Comparison of ENCODE assay signal across 18 cellular contexts in genomic region chr9:130018260-130018659, GRCh38. TPM values are rescaled to one million over a fixed set of nuclear protein-coding genes. Genes with fewer than 3 reads are reported as not detected.
DNase-seq lines count a peak whose midpoint lies in the region; ATAC-seq lines count a peak whose summit lies in the region.
"Had no signal": no experiment of that assay in that cellular context is flagged by ENCODE, and none has a peak within 500 bp of the region (broad histone marks: within the 10 kb centered on the region; RNA-seq: fewer than 3 reads in every experiment).

No MANE protein-coding gene starts in this region.

- H3K27ac Mint-ChIP-seq in activated naive CD4-positive, alpha-beta T cell treated with anti-CD3 and anti-CD28 coated beads, Interleukin-2, amount 50 U/mL, for 24 hours: peak overlapping the region; percentile 77
- H3K27ac Mint-ChIP-seq in activated naive CD4-positive, alpha-beta T cell treated with anti-CD3 and anti-CD28 coated beads, Interleukin-2, amount 10 ng/mL, durations not matched to agents 7 days and 5 days: no peak overlapping the region
- H3K27ac Mint-ChIP-seq in activated CD4-positive, alpha-beta memory T cell treated with anti-CD3 and anti-CD28 coated beads for 36 hours: peak overlapping the region; percentile 76

- H3K9me3 Mint-ChIP-seq in activated naive CD4-positive, alpha-beta T cell treated with anti-CD3 and anti-CD28 coated beads, Interleukin-2, amount 50 U/mL, for 24 hours: no peaks in the 10 kb centered on the region
- peaks cover 7% of the 10 kb centered on the region for H3K9me3 Mint-ChIP-seq in activated naive CD4-positive, alpha-beta T cell treated with anti-CD3 and anti-CD28 coated beads, Interleukin-2, amount 10 ng/mL, durations not matched to agents 7 days and 5 days
- H3K9me3 Mint-ChIP-seq in activated CD4-positive, alpha-beta memory T cell treated with anti-CD3 and anti-CD28 coated beads for 36 hours: peaks cover 8% of the 10 kb centered on the region

- no peak overlapping the region for H3K4me3 Mint-ChIP-seq in activated naive CD4-positive, alpha-beta T cell treated with anti-CD3 and anti-CD28 coated beads, Interleukin-2, amount 50 U/mL, for 24 hours
- H3K4me3 Mint-ChIP-seq in activated naive CD4-positive, alpha-beta T cell treated with anti-CD3 and anti-CD28 coated beads, Interleukin-2, amount 10 ng/mL, durations not matched to agents 7 days and 5 days: no peak overlapping the region
- no peak overlapping the region for H3K4me3 Mint-ChIP-seq in activated CD4-positive, alpha-beta memory T cell treated with anti-CD3 and anti-CD28 coated beads for 36 hours

- peaks cover 20% of the 10 kb centered on the region for H3K36me3 Mint-ChIP-seq in activated naive CD4-positive, alpha-beta T cell treated with anti-CD3 and anti-CD28 coated beads, Interleukin-2, amount 50 U/mL, for 24 hours
- peaks cover 41% of the 10 kb centered on the region for H3K36me3 Mint-ChIP-seq in activated naive CD4-positive, alpha-beta T cell treated with anti-CD3 and anti-CD28 coated beads, Interleukin-2, amount 10 ng/mL, durations not matched to agents 7 days and 5 days
- H3K36me3 Mint-ChIP-seq in activated CD4-positive, alpha-beta memory T cell treated with anti-CD3 and anti-CD28 coated beads for 36 hours: peaks cover 41% of the 10 kb centered on the region

- H3K4me1 Mint-ChIP-seq in activated naive CD4-positive, alpha-beta T cell treated with anti-CD3 and anti-CD28 coated beads, Interleukin-2, amount 50 U/mL, for 24 hours: peaks cover 75% of the 10 kb centered on the region
- H3K4me1 Mint-ChIP-seq in activated naive CD4-positive, alpha-beta T cell treated with anti-CD3 and anti-CD28 coated beads, Interleukin-2, amount 10 ng/mL, durations not matched to agents 7 days and 5 days: peaks cover 47% of the 10 kb centered on the region
- peaks cover 77% of the 10 kb centered on the region for H3K4me1 Mint-ChIP-seq in activated CD4-positive, alpha-beta memory T cell treated with anti-CD3 and anti-CD28 coated beads for 36 hours (ENCODE audit: low read depth)

- ATAC-seq in left lobe of liver (no peak), GM18517 (IDR thresholded peaks at IDR 0.05; ENCODE audit: unreplicated experiment) (no peak)

- intact Hi-C loops in activated CD4-positive, alpha-beta memory T cell treated with anti-CD3 and anti-CD28 coated beads for 36 hours (cut with micrococcal nuclease): no loop called here

- H3K27me3 Mint-ChIP-seq in activated naive CD4-positive, alpha-beta T cell treated with anti-CD3 and anti-CD28 coated beads, Interleukin-2, amount 50 U/mL, for 24 hours: no peaks in the 10 kb centered on the region
- H3K27me3 Mint-ChIP-seq in activated naive CD4-positive, alpha-beta T cell treated with anti-CD3 and anti-CD28 coated beads, Interleukin-2, amount 10 ng/mL, durations not matched to agents 7 days and 5 days: no peaks in the 10 kb centered on the region
- H3K27me3 Mint-ChIP-seq in activated CD4-positive, alpha-beta memory T cell treated with anti-CD3 and anti-CD28 coated beads for 36 hours: no peaks in the 10 kb centered on the region

- CTCF ChIA-PET in activated naive CD4-positive, alpha-beta T cell treated with anti-CD3 and anti-CD28 coated beads, Interleukin-2, amount 10 ng/mL, durations not matched to agents 7 days and 5 days (lab: Charles Lee): no interaction called here
- CTCF ChIA-PET in activated CD4-positive, alpha-beta memory T cell treated with anti-CD3 and anti-CD28 coated beads for 36 hours (lab: Charles Lee): interaction anchor here (1.2 to 2.1 kb wide), 2 partner anchors 10 to 11 kb away, joined by 4 to 6 read pairs; no protein-coding TSS in a partner anchor

- DNase-seq in activated naive CD4-positive, alpha-beta T cell treated with anti-CD3 and anti-CD28 coated beads, Interleukin-2, amount 10 ng/mL, durations not matched to agents 7 days and 5 days: no peak
- peak; percentile 58 for DNase-seq in activated CD4-positive, alpha-beta memory T cell treated with anti-CD3 and anti-CD28 coated beads for 36 hours
- DNase-seq in left lobe of liver (ENCODE audit: low spot score) (peak; percentile 33), T-helper 1 cell (no peak), DMS153 (lab: John Stamatoyannopoulos, UW) (no peak), GM03348 (ENCODE audit: low spot score) (no peak)
- DNase-seq: activated CD4-positive, alpha-beta T cell treated with anti-CD3 and anti-CD28 coated beads, Interleukin-2, amount 50 U/mL, for 1 hour; activated naive CD4-positive, alpha-beta T cell; Calu3; GF-D8; kidney glomerular epithelial cell; NCI-H1417; ovary; SIG-M5; stimulated activated CD4-positive, alpha-beta T cell treated with anti-CD3 and anti-CD28 coated beads, Interleukin-4, amount 100 ng/mL, for 4 hours; T-helper 9 cell had no signal

- POLR2A ChIA-PET in activated CD4-positive, alpha-beta memory T cell treated with anti-CD3 and anti-CD28 coated beads for 36 hours (lab: Charles Lee): interaction anchor here (1.0 to 6.7 kb wide), 7 partner anchors 8 to 130 kb away, joined by 3 to 59 read pairs (median 8); partner anchors contain the start of gene FNBP1

RNA-seq across cellular contexts. Expression of gene FNBP1, which starts 24.7 kb away (rescaled TPM):
- total RNA-seq in activated CD4-positive, alpha-beta memory T cell treated with anti-CD3 and anti-CD28 coated beads for 36 hours: 100 to 1,000 TPM; 215 to 228 TPM
- 12.7 TPM for total RNA-seq in left lobe of liver

RNA-seq across cellular contexts. Expression of gene GPR107, which starts 35.4 kb away (rescaled TPM):
- total RNA-seq in activated CD4-positive, alpha-beta memory T cell treated with anti-CD3 and anti-CD28 coated beads for 36 hours: 10 to 100 TPM; 20.7 to 22.8 TPM
- 14.1 TPM for total RNA-seq in left lobe of liver

Comparison
In these comparisons a context has a peak if more than half of its experiments do, and no peak if none do; other contexts are left out.
1. DNase-seq: peak in activated CD4-positive, alpha-beta memory T cell treated with anti-CD3 and anti-CD28 coated beads for 36 hours (single experiment) and left lobe of liver (single experiment); none in activated naive CD4-positive, alpha-beta T cell treated with anti-CD3 and anti-CD28 coated beads, Interleukin-2, amount 10 ng/mL, durations not matched to agents 7 days and 5 days (single experiment), T-helper 1 cell (0 of 5), DMS153 (single experiment) and GM03348 (single experiment).
2. RNA of gene FNBP1, which starts 24.7 kb away (total RNA-seq): 215 to 228 TPM in activated CD4-positive, alpha-beta memory T cell treated with anti-CD3 and anti-CD28 coated beads for 36 hours; 12.7 TPM in left lobe of liver (single experiment); every median in the first group is over 10 times any median in the second.